ENCODE assay signal across 25 cellular contexts in genomic region chr7:17786314-17786852, GRCh38.
"Had no signal": no experiment of that assay in that cellular context is flagged by ENCODE, and none has a peak within 500 bp of the region (broad histone marks: within the 10 kb centered on the region; RNA-seq: fewer than 3 reads in every experiment).

No MANE protein-coding gene starts in this region.

- H3K9me3 Mint-ChIP-seq: activated naive CD4-positive, alpha-beta T cell treated with anti-CD3 and anti-CD28 coated beads, Interleukin-2, amount 50 U/mL, for 72 hours; activated T-helper 1 cell treated with anti-CD3 and anti-CD28 coated beads, Interleukin-12 subunit alpha, Interleukin-12 subunit beta, Interleukin-2, Interleukin-4 antibody, amounts not matched to agents 30 ng/mL and 10 ng/mL and 1 ng/mL, durations not matched to agents 14 hours and 24 hours and 36 hours; immature natural killer cell; natural killer cell treated with Interleukin-12 subunit alpha and Interleukin-12 subunit beta and Interleukin-15 and Interleukin-18, amount 100 ng/mL, for 72 hours; stimulated activated naive CD8-positive, alpha-beta T cell treated with anti-CD3 and anti-CD28 coated beads, Interleukin-15, amount 100 ng/mL, for 72 hours had no signal

- H3K27me3 ChIP-seq: brain microvascular endothelial cell, foreskin keratinocyte, suprapubic skin, tibial nerve, uterus had no signal

- H3K4me3 ChIP-seq: suprapubic skin, tibial nerve, uterus had no signal

- DNase-seq: activated CD4-positive, alpha-beta T cell treated with anti-CD3 and anti-CD28 coated beads for 4 hours; activated CD4-positive, alpha-beta T cell treated with anti-CD3 and anti-CD28 coated beads, Interleukin-2, amount 50 U/mL, for 48 hours; activated CD4-positive, CD25-positive, alpha-beta regulatory T cell; activated gamma-delta T cell; aorta; brain microvascular endothelial cell; central memory CD4-positive, alpha-beta T cell; effector memory CD4-positive, alpha-beta T cell; foreskin keratinocyte; immature natural killer cell; kidney glomerular epithelial cell; left ventricle myocardium superior; midbrain; nucleus accumbens; stimulated activated CD4-positive, alpha-beta T cell treated with anti-CD3 and anti-CD28 coated beads, Interleukin-4, amount 100 ng/mL, for 24 hours; stimulated activated naive CD8-positive, alpha-beta T cell treated with anti-CD3 and anti-CD28 coated beads, Interleukin-15, amount 100 ng/mL, for 72 hours; SW 1271; T-helper 17 cell; uterus had no signal

- FAIRE-seq: colon had no signal

- H3K9me3 ChIP-seq: suprapubic skin, tibial nerve, uterus had no signal

- H3K36me3 Mint-ChIP-seq: activated naive CD4-positive, alpha-beta T cell treated with anti-CD3 and anti-CD28 coated beads, Interleukin-2, amount 50 U/mL, for 72 hours; natural killer cell treated with Interleukin-12 subunit alpha and Interleukin-12 subunit beta and Interleukin-15 and Interleukin-18, amount 100 ng/mL, for 72 hours had no signal

- H3K27me3 Mint-ChIP-seq: natural killer cell treated with Interleukin-12 subunit alpha and Interleukin-12 subunit beta and Interleukin-15 and Interleukin-18, amount 100 ng/mL, for 72 hours; stimulated activated naive CD8-positive, alpha-beta T cell treated with anti-CD3 and anti-CD28 coated beads, Interleukin-15, amount 100 ng/mL, for 72 hours; T-helper 17 cell had no signal

- H3K36me3 ChIP-seq: brain microvascular endothelial cell, uterus had no signal

- H3K4me3 Mint-ChIP-seq: activated T-helper 1 cell treated with anti-CD3 and anti-CD28 coated beads, Interleukin-12 subunit alpha, Interleukin-12 subunit beta, Interleukin-2, Interleukin-4 antibody, amounts not matched to agents 30 ng/mL and 10 ng/mL and 1 ng/mL, durations not matched to agents 14 hours and 24 hours and 36 hours; immature natural killer cell; natural killer cell treated with Interleukin-12 subunit alpha and Interleukin-12 subunit beta and Interleukin-15 and Interleukin-18, amount 100 ng/mL, for 72 hours; stimulated activated naive CD8-positive, alpha-beta T cell treated with anti-CD3 and anti-CD28 coated beads, Interleukin-15, amount 100 ng/mL, for 72 hours; T-helper 17 cell had no signal

- H3K4me1 Mint-ChIP-seq: immature natural killer cell; stimulated activated naive CD8-positive, alpha-beta T cell treated with anti-CD3 and anti-CD28 coated beads, Interleukin-15, amount 100 ng/mL, for 72 hours had no signal

- H3K4me1 ChIP-seq: foreskin keratinocyte, tibial nerve, uterus had no signal

- ATAC-seq: activated naive CD4-positive, alpha-beta T cell treated with anti-CD3 and anti-CD28 coated beads, Interleukin-2, amount 50 U/mL, for 72 hours; left ventricle myocardium superior; stimulated activated naive CD8-positive, alpha-beta T cell treated with anti-CD3 and anti-CD28 coated beads, Interleukin-15, amount 100 ng/mL, for 72 hours; T-helper 17 cell had no signal

- H3K27ac Mint-ChIP-seq: activated naive CD4-positive, alpha-beta T cell treated with anti-CD3 and anti-CD28 coated beads, Interleukin-2, amount 50 U/mL, for 72 hours; activated T-helper 1 cell treated with anti-CD3 and anti-CD28 coated beads, Interleukin-12 subunit alpha, Interleukin-12 subunit beta, Interleukin-2, Interleukin-4 antibody, amounts not matched to agents 30 ng/mL and 10 ng/mL and 1 ng/mL, durations not matched to agents 14 hours and 24 hours and 36 hours; immature natural killer cell; natural killer cell treated with Interleukin-12 subunit alpha and Interleukin-12 subunit beta and Interleukin-15 and Interleukin-18, amount 100 ng/mL, for 72 hours; stimulated activated naive CD8-positive, alpha-beta T cell treated with anti-CD3 and anti-CD28 coated beads, Interleukin-15, amount 100 ng/mL, for 72 hours; T-helper 17 cell had no signal

- H3K27ac ChIP-seq: brain microvascular endothelial cell, foreskin keratinocyte, suprapubic skin, tibial nerve, uterus had no signal
